Comparison of ENCODE assay signal across 9 cellular contexts in genomic region chr17:15171433-15172047, GRCh38.
DNase-seq lines count a peak whose midpoint lies in the region; ATAC-seq and TF ChIP-seq lines count a peak whose summit lies in the region.
"Had no signal": no experiment of that assay in that cellular context is flagged by ENCODE, and none has a peak within 500 bp of the region (broad histone marks: within the 10 kb centered on the region; RNA-seq: fewer than 3 reads in every experiment).

No MANE protein-coding gene starts in this region.

- in situ Hi-C loops in SK-MEL-5 (cut with HindIII; ENCODE audit: low pct_unique_long_range_greater_than_20kb, low sequenced_read_pairs), result no loop called here

- H3K36me3 ChIP-seq in liver (ENCODE audit: control insufficient read depth in 4 of 4, insufficient read depth in 3 of 4, low read depth in 1 of 4, low read length in 3 of 4), result no peaks in the 10 kb centered on the region

- H3K9me3 ChIP-seq in liver (ENCODE audit: control insufficient read depth in 4 of 4, low read length in 3 of 4), result no peaks in the 10 kb centered on the region

- ATAC-seq in HG03342 (IDR thresholded peaks at IDR 0.05; ENCODE audit: unreplicated experiment), result peak; percentile 58

- peak; percentile 25 for DNase-seq in NCI-H748 (lab: John Stamatoyannopoulos, UW; ENCODE audit: unreplicated experiment)
- no peak for DNase-seq in NCI-H748 treated with DMSO at 0.1 percent for 48 hours (lab: John Stamatoyannopoulos, UW)
- peak; percentile 79 for DNase-seq in SK-MEL-5 (ENCODE audit: low read depth, low spot score)
- DNase-seq in dermis blood vessel endothelial cell, result peak; percentile 74
- DNase-seq in stimulated activated CD8-positive, alpha-beta memory T cell treated with anti-CD3 and anti-CD28 coated beads, Interleukin-4, amount 100 ng/mL, for 48 hours, result peak; percentile 56
- DNase-seq in COR-L47 (lab: John Stamatoyannopoulos, UW), result no peak

- H3K4me1 ChIP-seq in liver (ENCODE audit: control insufficient read depth in 4 of 4, insufficient read depth in 4 of 4, low read length in 3 of 4), result no peaks in the 10 kb centered on the region

- 22% methylated on average over 7 of the region's 7 CpGs for WGBS in liver

- H3K4me3 ChIP-seq in liver (ENCODE audit: low read depth in 1 of 3, low read length in 3 of 3), result no peak overlapping the region

- peak; percentile 81 to 87 for TF ChIP-seq RAD21 in liver (IDR thresholded peaks at IDR 0.05)

- H3K27me3 ChIP-seq in liver (ENCODE audit: control insufficient read depth in 4 of 4, insufficient read depth in 4 of 4, low read length in 3 of 4), result no peaks in the 10 kb centered on the region

- no peak overlapping the region for H3K9ac ChIP-seq in liver (ENCODE audit: low read depth in 1 of 2, low read length in 2 of 2)

- no peak overlapping the region for H3K27ac ChIP-seq in liver (ENCODE audit: low read depth in 1 of 2, low read length in 2 of 2)
- H3K27ac ChIP-seq: epithelial cell of prostate had no signal

- TF ChIP-seq CTCF in liver (IDR thresholded peaks at IDR 0.05; ENCODE audit: low read depth, low read length, missing input control), result peak; percentile 79

TF ChIP-seq in liver, 16 proteins besides CTCF, POLR2A, EP300 and RAD21:
- TF ChIP-seq GABPA (IDR thresholded peaks at IDR 0.05 in 1 of 2, conservative IDR thresholded peaks at IDR 0.05 in 1 of 2) (no peak), TAF1 (conservative IDR thresholded peaks at IDR 0.05) (no peak), FOXA2 (IDR thresholded peaks at IDR 0.05) (no peak), FOXA1 (IDR thresholded peaks at IDR 0.05) (no peak), MAX (IDR thresholded peaks at IDR 0.05) (no peak), RXRA (IDR thresholded peaks at IDR 0.05) (no peak), YY1 (IDR thresholded peaks at IDR 0.05) (no peak)
- TF ChIP-seq, protein P1, sequence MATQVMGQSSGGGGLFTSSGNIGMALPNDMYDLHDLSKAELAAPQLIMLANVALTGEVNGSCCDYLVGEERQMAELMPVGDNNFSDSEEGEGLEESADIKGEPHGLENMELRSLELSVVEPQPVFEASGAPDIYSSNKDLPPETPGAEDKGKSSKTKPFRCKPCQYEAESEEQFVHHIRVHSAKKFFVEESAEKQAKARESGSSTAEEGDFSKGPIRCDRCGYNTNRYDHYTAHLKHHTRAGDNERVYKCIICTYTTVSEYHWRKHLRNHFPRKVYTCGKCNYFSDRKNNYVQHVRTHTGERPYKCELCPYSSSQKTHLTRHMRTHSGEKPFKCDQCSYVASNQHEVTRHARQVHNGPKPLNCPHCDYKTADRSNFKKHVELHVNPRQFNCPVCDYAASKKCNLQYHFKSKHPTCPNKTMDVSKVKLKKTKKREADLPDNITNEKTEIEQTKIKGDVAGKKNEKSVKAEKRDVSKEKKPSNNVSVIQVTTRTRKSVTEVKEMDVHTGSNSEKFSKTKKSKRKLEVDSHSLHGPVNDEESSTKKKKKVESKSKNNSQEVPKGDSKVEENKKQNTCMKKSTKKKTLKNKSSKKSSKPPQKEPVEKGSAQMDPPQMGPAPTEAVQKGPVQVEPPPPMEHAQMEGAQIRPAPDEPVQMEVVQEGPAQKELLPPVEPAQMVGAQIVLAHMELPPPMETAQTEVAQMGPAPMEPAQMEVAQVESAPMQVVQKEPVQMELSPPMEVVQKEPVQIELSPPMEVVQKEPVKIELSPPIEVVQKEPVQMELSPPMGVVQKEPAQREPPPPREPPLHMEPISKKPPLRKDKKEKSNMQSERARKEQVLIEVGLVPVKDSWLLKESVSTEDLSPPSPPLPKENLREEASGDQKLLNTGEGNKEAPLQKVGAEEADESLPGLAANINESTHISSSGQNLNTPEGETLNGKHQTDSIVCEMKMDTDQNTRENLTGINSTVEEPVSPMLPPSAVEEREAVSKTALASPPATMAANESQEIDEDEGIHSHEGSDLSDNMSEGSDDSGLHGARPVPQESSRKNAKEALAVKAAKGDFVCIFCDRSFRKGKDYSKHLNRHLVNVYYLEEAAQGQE (IDR thresholded peaks at IDR 0.05), result no peak
- TF ChIP-seq, protein P2, sequence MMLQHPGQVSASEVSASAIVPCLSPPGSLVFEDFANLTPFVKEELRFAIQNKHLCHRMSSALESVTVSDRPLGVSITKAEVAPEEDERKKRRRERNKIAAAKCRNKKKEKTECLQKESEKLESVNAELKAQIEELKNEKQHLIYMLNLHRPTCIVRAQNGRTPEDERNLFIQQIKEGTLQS (IDR thresholded peaks at IDR 0.05), result no peak

Comparison
In these comparisons a context has a peak if more than half of its experiments do, and no peak if none do; other contexts are left out.
1. DNase-seq: peak in NCI-H748 (single experiment), SK-MEL-5 (single experiment), dermis blood vessel endothelial cell (single experiment) and stimulated activated CD8-positive, alpha-beta memory T cell treated with anti-CD3 and anti-CD28 coated beads, Interleukin-4, amount 100 ng/mL, for 48 hours (single experiment); none in NCI-H748 treated with DMSO at 0.1 percent for 48 hours (single experiment) and COR-L47 (single experiment).